9 cellular contexts compared by ENCODE assay signal in the genomic region with DNA sequence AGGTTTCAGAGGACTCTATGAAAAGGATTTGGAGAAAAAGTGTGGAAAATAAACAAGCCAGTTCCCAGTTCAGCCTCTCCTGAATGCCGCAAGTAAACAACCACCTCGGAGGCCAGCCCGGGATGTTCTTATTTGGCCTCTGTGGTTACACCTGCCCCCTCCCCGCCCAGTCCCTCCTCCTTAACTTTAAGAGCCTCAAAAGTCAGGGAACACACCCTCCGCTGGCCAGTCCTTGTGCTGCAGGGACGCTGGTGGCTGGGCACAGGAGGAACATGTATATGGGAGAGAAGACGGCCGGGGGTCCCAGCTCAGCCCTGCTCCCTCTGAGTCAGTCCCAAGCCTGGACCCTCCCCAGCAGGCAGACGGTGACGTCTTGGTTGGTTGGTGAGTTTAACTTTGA. TPM values are rescaled to one million over a fixed set of nuclear protein-coding genes. Genes with fewer than 3 reads are reported as not detected.
DNase-seq lines count a peak whose midpoint lies in the region; ATAC-seq and TF ChIP-seq lines count a peak whose summit lies in the region.
"Had no signal": no experiment of that assay in that cellular context is flagged by ENCODE, and none has a peak within 500 bp of the region (broad histone marks: within the 10 kb centered on the region; RNA-seq: fewer than 3 reads in every experiment).

No MANE protein-coding gene starts in this region.

- POLR2A ChIA-PET in Panc1 (lab: Charles Lee) = interaction anchor here (1.1 kb wide), 1 partner anchor 72 kb away, joined by 3 read pairs; no protein-coding TSS in a partner anchor

- no peak overlapping the region for H3K9ac ChIP-seq in rectal smooth muscle tissue (ENCODE audit: low read length)

- CTCF ChIA-PET in Panc1 (lab: Charles Lee) = interaction anchor here (1.5 to 2.0 kb wide), 4 partner anchors 13 to 78 kb away, joined by 4 to 11 read pairs (median 6); no protein-coding TSS in a partner anchor

- peaks cover 11% of the 10 kb centered on the region for H3K27me3 Mint-ChIP-seq in T-helper 2 cell treated with Interferon-gamma antibody and Interleukin-4, amounts not matched to agents 5 μg/mL and 100 μg/mL, for 36 hours (ENCODE audit: low read depth)

- peak; percentile 69 for ATAC-seq in Panc1
- peak; percentile 37 for ATAC-seq in esophagus mucosa
- ATAC-seq in HG03432 (IDR thresholded peaks at IDR 0.05; ENCODE audit: unreplicated experiment) = no peak

- H3K27ac Mint-ChIP-seq in T-helper 2 cell treated with Interferon-gamma antibody and Interleukin-4, amounts not matched to agents 5 μg/mL and 100 μg/mL, for 36 hours = no peak overlapping the region

- H3K27ac ChIP-seq in Panc1 (ENCODE audit: low read length) = peak overlapping the region; percentile 83
- peak overlapping the region; percentile 6 for H3K27ac ChIP-seq in rectal smooth muscle tissue (ENCODE audit: low read depth, low read length)

- H3K4me3 Mint-ChIP-seq in T-helper 2 cell treated with Interferon-gamma antibody and Interleukin-4, amounts not matched to agents 5 μg/mL and 100 μg/mL, for 36 hours = no peak overlapping the region

- DNase-seq in ELR (ENCODE audit: low read depth) (peak; percentile 42), Panc1 (ENCODE audit: low read depth, low spot score) (no peak), NCI-H128 (lab: John Stamatoyannopoulos, UW; ENCODE audit: unreplicated experiment) (no peak), NCI-H774 (lab: John Stamatoyannopoulos, UW) (no peak)
- DNase-seq in T-helper 2 cell treated with Interferon-gamma antibody and Interleukin-4, amounts not matched to agents 5 μg/mL and 100 μg/mL, for 36 hours (ENCODE audit: low spot score) = no peak
- DNase-seq: activated CD4-positive, CD25-positive, alpha-beta regulatory T cell treated with anti-CD3 and anti-CD28 coated beads, Interleukin-2, amount 50 U/mL, for 72 hours had no signal

- TF ChIP-seq CTCF in Panc1 (IDR thresholded peaks at IDR 0.05) = no peak; the same call in 1 of the 2 replicates

- H3K36me3 ChIP-seq in Panc1 (ENCODE audit: control insufficient read depth, insufficient read depth, low read length) = no peaks in the 10 kb centered on the region; the same call in 1 of the 2 replicates
- H3K36me3 ChIP-seq in rectal smooth muscle tissue (ENCODE audit: control insufficient read depth, insufficient read depth, low read length) = peaks cover 6% of the 10 kb centered on the region

- in situ Hi-C loops in Panc1 (cut with HindIII; ENCODE audit: low pct_unique_long_range_greater_than_20kb, low sequenced_read_pairs) = loop anchor here (25.0 kb wide), 1 partner anchor 342 kb away; no protein-coding TSS in a partner anchor

- H3K27me3 ChIP-seq in Panc1 (ENCODE audit: control insufficient read depth, insufficient read depth, low read length) = no peaks in the 10 kb centered on the region
- H3K27me3 ChIP-seq in rectal smooth muscle tissue (ENCODE audit: control insufficient read depth, insufficient read depth, low read length) = no peaks in the 10 kb centered on the region

- H3K4me1 ChIP-seq in Panc1 (ENCODE audit: control insufficient read depth, insufficient read depth, low read length) = peaks cover 92% of the 10 kb centered on the region
- H3K4me1 ChIP-seq in rectal smooth muscle tissue (ENCODE audit: control insufficient read depth, insufficient read depth, low read length) = peaks cover 23% of the 10 kb centered on the region

- intact Hi-C loops in Panc1 (cut with micrococcal nuclease; ENCODE audit: unreplicated experiment) = loop anchor here (5.0 kb wide), 2 partner anchors 53 to 73 kb away; no protein-coding TSS in a partner anchor

- no peaks in the 10 kb centered on the region for H3K4me1 Mint-ChIP-seq in T-helper 2 cell treated with Interferon-gamma antibody and Interleukin-4, amounts not matched to agents 5 μg/mL and 100 μg/mL, for 36 hours (ENCODE audit: low read depth)

- H3K9me3 Mint-ChIP-seq in T-helper 2 cell treated with Interferon-gamma antibody and Interleukin-4, amounts not matched to agents 5 μg/mL and 100 μg/mL, for 36 hours = no peaks in the 10 kb centered on the region

- no TSS peak for BruUV-seq in Panc1 (replicated peaks; lab: Mats Ljungman, UMichigan)

- no peaks in the 10 kb centered on the region for H3K36me3 Mint-ChIP-seq in T-helper 2 cell treated with Interferon-gamma antibody and Interleukin-4, amounts not matched to agents 5 μg/mL and 100 μg/mL, for 36 hours (ENCODE audit: low read depth)

- no peaks in the 10 kb centered on the region for H3K9me3 ChIP-seq in Panc1 (ENCODE audit: control insufficient read depth, insufficient read depth, low read depth, low read length)

- H3K4me3 ChIP-seq in Panc1 (ENCODE audit: low read depth in 2 of 2, low read length in 2 of 2) (peak overlapping the region; percentile 26 to 27), rectal smooth muscle tissue (ENCODE audit: low read length) (no peak overlapping the region)

RNA-seq across cellular contexts. Expression of gene CHST3, which starts 6.1 kb away (rescaled TPM):
- total RNA-seq in Panc1 (2021; ENCODE audit: unreplicated experiment) = 44.6 TPM
- 27.9 TPM for polyA plus RNA-seq in Panc1 (2012; ENCODE audit: insufficient read length)
- total RNA-seq in esophagus mucosa = 9.0 TPM
